ENCODE assay signal across 8 cellular contexts in the genomic region with DNA sequence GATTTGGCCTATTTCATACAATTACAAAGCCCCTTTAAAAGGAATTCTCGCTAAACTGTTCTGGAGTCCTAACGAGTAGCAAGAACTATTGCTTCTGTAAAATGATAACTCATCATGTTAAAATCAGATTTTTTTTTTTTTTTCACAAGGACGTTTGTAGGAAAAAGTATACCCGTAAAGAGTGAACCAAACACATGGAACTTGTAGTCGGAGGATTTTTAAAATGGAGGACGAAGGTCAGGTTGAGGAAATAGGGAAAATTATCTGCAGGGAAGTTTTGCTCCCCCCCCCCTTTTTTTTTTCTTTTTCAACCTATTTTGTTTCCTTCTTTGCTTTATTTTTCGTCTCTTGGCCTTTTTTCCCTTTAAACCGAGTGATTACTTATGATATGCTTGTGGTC. TPM values are rescaled to one million over a fixed set of nuclear protein-coding genes. Genes with fewer than 3 reads are reported as not detected.
DNase-seq lines count a peak whose midpoint lies in the region; ATAC-seq lines count a peak whose summit lies in the region.

No MANE protein-coding gene starts in this region.

- H3K9me3 Mint-ChIP-seq in CD4-positive, CD25-positive, alpha-beta regulatory T cell: peaks cover 0 to 4% (median 0%) of the 10 kb centered on the region in 7 donors
- H3K9me3 Mint-ChIP-seq in activated CD4-positive, alpha-beta memory T cell treated with anti-CD3 and anti-CD28 coated beads, Interleukin-2, amount 10 ng/mL, durations not matched to agents 7 days and 5 days: peaks cover 10% of the 10 kb centered on the region
- peaks cover 4 to 26% of the 10 kb centered on the region in 2 donors for H3K9me3 Mint-ChIP-seq in stimulated activated naive CD8-positive, alpha-beta T cell treated with anti-CD3 and anti-CD28 coated beads, Interleukin-15, amount 100 ng/mL, for 72 hours

- peaks cover 10 to 53% (median 33%) of the 10 kb centered on the region in 4 donors for H3K4me1 Mint-ChIP-seq in CD4-positive, CD25-positive, alpha-beta regulatory T cell
- H3K4me1 Mint-ChIP-seq in activated CD4-positive, alpha-beta memory T cell treated with anti-CD3 and anti-CD28 coated beads, Interleukin-2, amount 10 ng/mL, durations not matched to agents 7 days and 5 days: peaks cover 38% of the 10 kb centered on the region
- peaks cover 46% of the 10 kb centered on the region for H3K4me1 Mint-ChIP-seq in stimulated activated naive CD8-positive, alpha-beta T cell treated with anti-CD3 and anti-CD28 coated beads, Interleukin-15, amount 100 ng/mL, for 72 hours

- CTCF ChIA-PET in activated CD4-positive, alpha-beta memory T cell treated with anti-CD3 and anti-CD28 coated beads, Interleukin-2, amount 10 ng/mL, durations not matched to agents 7 days and 5 days (lab: Charles Lee): interaction anchor here (1.4 kb wide), 1 partner anchor 170 kb away, joined by 5 read pairs; no protein-coding TSS in a partner anchor

- H3K27ac ChIP-seq in CD4-positive, CD25-positive, alpha-beta regulatory T cell (ENCODE audit: insufficient read depth, low read length, poor library complexity, severe bottlenecking): peak overlapping the region; percentile 91
- peak overlapping the region; percentile 89 for H3K27ac ChIP-seq in HUES64 (ENCODE audit: low read depth, low read length)

- ATAC-seq in CD4-positive, CD25-positive, alpha-beta regulatory T cell (ENCODE audit: low read depth in 2 of 2): no peak
- ATAC-seq in stimulated activated naive CD8-positive, alpha-beta T cell treated with anti-CD3 and anti-CD28 coated beads, Interleukin-15, amount 100 ng/mL, for 72 hours: no peak
- ATAC-seq in GM18858 (IDR thresholded peaks at IDR 0.05; ENCODE audit: unreplicated experiment): no peak

- no peaks in the 10 kb centered on the region for H3K27me3 ChIP-seq in CD4-positive, CD25-positive, alpha-beta regulatory T cell (ENCODE audit: control insufficient read depth, insufficient read depth, low read length)
- H3K27me3 ChIP-seq in HUES64 (ENCODE audit: insufficient read depth, low read length): no peaks in the 10 kb centered on the region

- peak overlapping the region; percentile 85 for H3K9ac ChIP-seq in HUES64 (ENCODE audit: low read depth, low read length)

- POLR2A ChIA-PET in activated CD4-positive, alpha-beta memory T cell treated with anti-CD3 and anti-CD28 coated beads, Interleukin-2, amount 10 ng/mL, durations not matched to agents 7 days and 5 days (lab: Charles Lee): interaction anchor here (0.7 to 1.9 kb wide), 3 partner anchors 9 to 323 kb away, joined by 3 to 10 read pairs (median 7); partner anchors contain the start of gene TTC17

- peaks cover 13% of the 10 kb centered on the region for H3K27me3 Mint-ChIP-seq in CD4-positive, CD25-positive, alpha-beta regulatory T cell
- H3K27me3 Mint-ChIP-seq in activated CD4-positive, alpha-beta memory T cell treated with anti-CD3 and anti-CD28 coated beads, Interleukin-2, amount 10 ng/mL, durations not matched to agents 7 days and 5 days: peaks cover 13% of the 10 kb centered on the region
- H3K27me3 Mint-ChIP-seq in stimulated activated naive CD8-positive, alpha-beta T cell treated with anti-CD3 and anti-CD28 coated beads, Interleukin-15, amount 100 ng/mL, for 72 hours: peaks cover 12% of the 10 kb centered on the region

- WGBS in HUES64: 21% methylated on average over 7 of the region's 8 CpGs

- no peaks in the 10 kb centered on the region for H3K36me3 ChIP-seq in CD4-positive, CD25-positive, alpha-beta regulatory T cell (ENCODE audit: control insufficient read depth, insufficient read depth, low read length)
- peaks cover 26% of the 10 kb centered on the region for H3K36me3 ChIP-seq in HUES64 (ENCODE audit: insufficient read depth, low read length)

- H3K9me3 ChIP-seq in CD4-positive, CD25-positive, alpha-beta regulatory T cell (ENCODE audit: control insufficient read depth in 2 of 2, low read length in 2 of 2): no peaks in the 10 kb centered on the region
- no peaks in the 10 kb centered on the region for H3K9me3 ChIP-seq in HUES64 (ENCODE audit: insufficient read depth, low read depth, low read length)

- peaks cover 29% of the 10 kb centered on the region for H3K36me3 Mint-ChIP-seq in CD4-positive, CD25-positive, alpha-beta regulatory T cell
- H3K36me3 Mint-ChIP-seq in activated CD4-positive, alpha-beta memory T cell treated with anti-CD3 and anti-CD28 coated beads, Interleukin-2, amount 10 ng/mL, durations not matched to agents 7 days and 5 days (ENCODE audit: low read depth): peaks cover 43% of the 10 kb centered on the region

- peaks cover 12% of the 10 kb centered on the region for H3K4me1 ChIP-seq in CD4-positive, CD25-positive, alpha-beta regulatory T cell (ENCODE audit: control insufficient read depth, insufficient read depth, low read length, poor library complexity, severe bottlenecking)
- peaks cover 36% of the 10 kb centered on the region for H3K4me1 ChIP-seq in HUES64 (ENCODE audit: insufficient read depth, low read length)

- DNase-seq in CD4-positive, CD25-positive, alpha-beta regulatory T cell: no peak
- DNase-seq in activated CD4-positive, alpha-beta memory T cell treated with anti-CD3 and anti-CD28 coated beads, Interleukin-2, amount 10 ng/mL, durations not matched to agents 7 days and 5 days: no peak
- DNase-seq in stimulated activated naive CD8-positive, alpha-beta T cell treated with anti-CD3 and anti-CD28 coated beads, Interleukin-15, amount 100 ng/mL, for 72 hours: no peak
- DNase-seq in ureter (ENCODE audit: low spot score) (no peak), GDM1 (lab: John Stamatoyannopoulos, UW) (no peak)

- H3K4me3 ChIP-seq in CD4-positive, CD25-positive, alpha-beta regulatory T cell (ENCODE audit: low read depth, low read length): peak overlapping the region; percentile 83
- H3K4me3 ChIP-seq in HUES64 (ENCODE audit: low read length): peak overlapping the region; percentile 97
- H3K4me3 ChIP-seq in iPS-11a (ENCODE audit: low read depth, low read length): peak overlapping the region; percentile 87

- H3K27ac Mint-ChIP-seq in CD4-positive, CD25-positive, alpha-beta regulatory T cell: peak overlapping the region; percentile 94 to 99 (median 96)
- peak overlapping the region; percentile 92 for H3K27ac Mint-ChIP-seq in activated CD4-positive, alpha-beta memory T cell treated with anti-CD3 and anti-CD28 coated beads, Interleukin-2, amount 10 ng/mL, durations not matched to agents 7 days and 5 days
- peak overlapping the region; percentile 99 for H3K27ac Mint-ChIP-seq in stimulated activated naive CD8-positive, alpha-beta T cell treated with anti-CD3 and anti-CD28 coated beads, Interleukin-15, amount 100 ng/mL, for 72 hours

- peak overlapping the region; percentile 87 to 97 (median 94) for H3K4me3 Mint-ChIP-seq in CD4-positive, CD25-positive, alpha-beta regulatory T cell
- peak overlapping the region; percentile 92 for H3K4me3 Mint-ChIP-seq in activated CD4-positive, alpha-beta memory T cell treated with anti-CD3 and anti-CD28 coated beads, Interleukin-2, amount 10 ng/mL, durations not matched to agents 7 days and 5 days
- peak overlapping the region; percentile 94 to 98 for H3K4me3 Mint-ChIP-seq in stimulated activated naive CD8-positive, alpha-beta T cell treated with anti-CD3 and anti-CD28 coated beads, Interleukin-15, amount 100 ng/mL, for 72 hours

RNA-seq across cellular contexts. Expression of gene HSD17B12, which starts 1.0 kb away (rescaled TPM):
- 17.5 TPM for total RNA-seq in CD4-positive, CD25-positive, alpha-beta regulatory T cell
- 10 to 100 TPM; 18.7 to 23.1 (median 22.1) TPM for polyA plus RNA-seq in CD4-positive, CD25-positive, alpha-beta regulatory T cell
- 96.3 TPM for polyA plus RNA-seq in HUES64 (2013, experiment 1 of 2)
- 117 TPM for polyA plus RNA-seq in HUES64 (2013, experiment 2 of 2)
- total RNA-seq in activated CD4-positive, alpha-beta memory T cell treated with anti-CD3 and anti-CD28 coated beads, Interleukin-2, amount 10 ng/mL, durations not matched to agents 7 days and 5 days: 10 to 100 TPM; 35.2 to 40.7 TPM
- 102 TPM for total RNA-seq in ureter
